Comparison of ENCODE assay signal across 8 cellular contexts in the genomic region with DNA sequence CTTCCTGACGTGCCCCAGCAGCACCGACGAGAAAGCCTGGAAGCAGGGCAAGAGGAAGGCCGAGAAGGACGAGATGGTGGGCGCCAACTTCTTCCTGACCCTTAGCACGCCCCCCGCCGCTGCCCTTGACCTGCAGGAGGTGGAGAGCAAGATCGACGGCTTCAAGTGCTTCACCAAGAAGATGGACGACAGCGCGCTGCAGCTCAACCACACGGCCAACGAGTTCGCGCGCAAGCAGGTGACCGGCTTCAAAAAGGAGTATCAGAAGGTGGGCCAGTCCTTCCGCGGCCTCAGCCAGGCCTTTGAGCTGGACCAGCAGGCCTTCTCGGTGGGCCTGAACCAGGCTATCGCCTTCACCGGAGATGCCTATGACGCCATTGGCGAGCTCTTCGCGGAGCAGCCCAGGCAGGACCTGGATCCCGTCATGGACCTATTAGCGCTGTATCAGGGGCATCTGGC. TPM values are rescaled to one million over a fixed set of nuclear protein-coding genes. Genes with fewer than 3 reads are reported as not detected.
DNase-seq lines count a peak whose midpoint lies in the region; ATAC-seq, FAIRE-seq and TF ChIP-seq lines count a peak whose summit lies in the region.

No MANE protein-coding gene starts in this region.

- CTCF ChIA-PET in CD4-positive, alpha-beta memory T cell (lab: Charles Lee; ENCODE audit: partially characterized antibody), result interaction anchor here (0.6 to 4.9 kb wide), 21 partner anchors 8 to 459 kb away, joined by 3 to 181 read pairs (median 5); a partner anchor contains a TSS
- CTCF ChIA-PET in T-cell (lab: Charles Lee), result interaction anchor here (0.6 to 5.6 kb wide), 5 partner anchors 225 to 625 kb away, joined by 3 to 91 read pairs (median 4); no protein-coding TSS in a partner anchor

- H3K4me1 ChIP-seq in CD4-positive, alpha-beta memory T cell (ENCODE audit: insufficient read depth, low read length), result peaks cover 56% of the 10 kb centered on the region
- H3K4me1 ChIP-seq in parathyroid adenoma, result peaks cover 19% of the 10 kb centered on the region

- DNase-seq in CD4-positive, alpha-beta memory T cell, result peak in 1 of 5 donors; percentile 33
- DNase-seq in T-cell (no peak), fibroblast of mammary gland (ENCODE audit: low read depth) (no peak), NCI-H187 treated with DMSO at 0.1 percent for 48 hours (lab: John Stamatoyannopoulos, UW) (no peak), NCI-H1930 (lab: John Stamatoyannopoulos, UW) (no peak), NCI-H128 (lab: John Stamatoyannopoulos, UW; ENCODE audit: unreplicated experiment) (no peak), HTR-8/SVneo (ENCODE audit: insufficient read length, low spot score) (no peak)

- H3K36me3 ChIP-seq in CD4-positive, alpha-beta memory T cell (ENCODE audit: insufficient read depth, low read length), result no peaks in the 10 kb centered on the region
- no peaks in the 10 kb centered on the region for H3K36me3 ChIP-seq in parathyroid adenoma (ENCODE audit: control insufficient read depth, insufficient read depth, low read length)

- peaks cover 37% of the 10 kb centered on the region for H3K79me2 ChIP-seq in parathyroid adenoma

- POLR2A ChIA-PET in CD4-positive, alpha-beta memory T cell (lab: Charles Lee; ENCODE audit: partially characterized antibody), result interaction anchor here (0.6 to 5.0 kb wide), 11 partner anchors 65 to 422 kb away, joined by 3 to 74 read pairs (median 14); no protein-coding TSS in a partner anchor
- POLR2A ChIA-PET in T-cell (lab: Charles Lee), result interaction anchor here in 1 of 2 donors (0.6 kb wide), 1 partner anchor 44 kb away, joined by 3 read pairs; no protein-coding TSS in a partner anchor

- H3K4me3 ChIP-seq in CD4-positive, alpha-beta memory T cell (ENCODE audit: low read length in 2 of 2), result peak overlapping the region; percentile 44 to 62
- H3K4me3 ChIP-seq in fibroblast of mammary gland (ENCODE audit: control insufficient read depth, low read depth, low read length) (peak overlapping the region; percentile 62), parathyroid adenoma (ENCODE audit: low read depth, low read length) (peak overlapping the region; percentile 70)

- no peaks in the 10 kb centered on the region for H3K27me3 ChIP-seq in CD4-positive, alpha-beta memory T cell (ENCODE audit: insufficient read depth, low read length)
- no peaks in the 10 kb centered on the region for H3K27me3 ChIP-seq in parathyroid adenoma (ENCODE audit: control insufficient read depth, insufficient read depth, low read length)

- intact Hi-C loops in CD4-positive, alpha-beta memory T cell (cut with micrococcal nuclease), result no loop called here

- H3K27ac ChIP-seq in CD4-positive, alpha-beta memory T cell (ENCODE audit: low read depth, low read length), result no peak overlapping the region
- no peak overlapping the region for H3K27ac ChIP-seq in parathyroid adenoma

- TF ChIP-seq CTCF in fibroblast of mammary gland (conservative IDR thresholded peaks at IDR 0.05; ENCODE audit: control insufficient read depth, insufficient read depth, low read depth, low read length), result no peak
- TF ChIP-seq CTCF in parathyroid adenoma (IDR thresholded peaks at IDR 0.05), result no peak

- H2AFZ ChIP-seq in parathyroid adenoma, result no peak overlapping the region

- FAIRE-seq in HTR-8/SVneo (lab: Jason Lieb, UNC), result no peak

- H3K9ac ChIP-seq in parathyroid adenoma, result no peak overlapping the region

- ATAC-seq in T-cell (replicated peaks in 1 of 4), result no peak

- peaks cover 4 to 48% (median 24%) of the 10 kb centered on the region in 4 donors for H3K4me1 Mint-ChIP-seq in CD4-positive, alpha-beta memory T cell
- H3K4me1 Mint-ChIP-seq in T-cell, result peaks cover 30 to 65% (median 57%) of the 10 kb centered on the region in 3 donors

- H3K27ac Mint-ChIP-seq in CD4-positive, alpha-beta memory T cell, result peak overlapping the region in 6 of 7 donors; percentile 4 to 72 (median 56)
- peak overlapping the region; percentile 1 to 16 for H3K27ac Mint-ChIP-seq in T-cell

- peak overlapping the region; percentile 73 for H3K4me2 ChIP-seq in parathyroid adenoma (ENCODE audit: low read length)

- no peaks in the 10 kb centered on the region for H3K9me3 Mint-ChIP-seq in CD4-positive, alpha-beta memory T cell
- no peaks in the 10 kb centered on the region for H3K9me3 Mint-ChIP-seq in T-cell

- no peaks in the 10 kb centered on the region for H3K27me3 Mint-ChIP-seq in CD4-positive, alpha-beta memory T cell
- H3K27me3 Mint-ChIP-seq in T-cell, result no peaks in the 10 kb centered on the region

- H3K36me3 Mint-ChIP-seq in CD4-positive, alpha-beta memory T cell, result peaks cover 5 to 8% of the 10 kb centered on the region in 2 donors
- peaks cover 9% of the 10 kb centered on the region for H3K36me3 Mint-ChIP-seq in T-cell

- H3K9me3 ChIP-seq in CD4-positive, alpha-beta memory T cell (ENCODE audit: control insufficient read depth in 1 of 2, low read length in 2 of 2), result no peaks in the 10 kb centered on the region
- no peaks in the 10 kb centered on the region for H3K9me3 ChIP-seq in parathyroid adenoma (ENCODE audit: control insufficient read depth, low read length)

- H3K4me3 Mint-ChIP-seq in CD4-positive, alpha-beta memory T cell, result peak overlapping the region; percentile 83 to 93 (median 90)
- peak overlapping the region; percentile 79 to 85 (median 81) for H3K4me3 Mint-ChIP-seq in T-cell

RNA-seq across cellular contexts. Expression of a gene that starts 1.6 kb away (rescaled TPM):
- 10 to 100 TPM; 27.9 to 31.4 TPM for total RNA-seq in CD4-positive, alpha-beta memory T cell
- polyA plus RNA-seq in CD4-positive, alpha-beta memory T cell, result 1 to 10 TPM in 1 of 2 donors, under 1 TPM in 1; 0.30 to 2.8 TPM
- 10 to 100 TPM; 13.7 to 35.7 (median 31.1) TPM for total RNA-seq in T-cell
